ENCODE assay signal across 16 cellular contexts in genomic region chr17:18928726-18929125, GRCh38. TPM values are rescaled to one million over a fixed set of nuclear protein-coding genes. Genes with fewer than 3 reads are reported as not detected.
DNase-seq lines count a peak whose midpoint lies in the region; ATAC-seq, FAIRE-seq and TF ChIP-seq lines count a peak whose summit lies in the region.
"Had no signal": no experiment of that assay in that cellular context is flagged by ENCODE, and none has a peak within 500 bp of the region (broad histone marks: within the 10 kb centered on the region; RNA-seq: fewer than 3 reads in every experiment).

No MANE protein-coding gene starts in this region.

- H3F3A ChIP-seq in DOHH2 (ENCODE audit: control insufficient read depth, insufficient read depth) (peaks cover 24% of the 10 kb centered on the region), PC-3 (ENCODE audit: low read length, unreplicated experiment) (no peaks in the 10 kb centered on the region)

- H3K36me3 ChIP-seq in DOHH2 (ENCODE audit: control insufficient read depth, low read length) (peaks cover 75% of the 10 kb centered on the region), endothelial cell of umbilical vein (ENCODE audit: control insufficient read depth in 2 of 2, extremely low read depth in 1 of 2, insufficient read depth in 2 of 2, low read length in 2 of 2) (peaks cover 2 to 9% of the 10 kb centered on the region in 2 experiments), PC-3 (ENCODE audit: low read depth, low read length) (peaks cover 31% of the 10 kb centered on the region), osteoblast (ENCODE audit: insufficient read depth, low read length) (peaks cover 12% of the 10 kb centered on the region)

- dilution Hi-C loops in endothelial cell of umbilical vein (cut with MboI; ENCODE audit: extremely low pct_ligation_motif_present, low sequenced_read_pairs): no loop called here

- in situ Hi-C loops in GM13977 (cut with MboI; ENCODE audit: low pct_unique_long_range_greater_than_20kb, low sequenced_read_pairs, unreplicated experiment): loop anchor here (25.0 kb wide), 1 partner anchor 116 kb away; no protein-coding TSS in a partner anchor

- TF ChIP-seq POLR2A in endothelial cell of umbilical vein (IDR thresholded peaks at IDR 0.05; ENCODE audit: low read depth, low read length): no peak

- BruUV-seq in endothelial cell of umbilical vein (replicated peaks; lab: Mats Ljungman, UMichigan): no TSS peak
- no TSS peak for BruUV-seq in PC-3 (replicated peaks; lab: Mats Ljungman, UMichigan)

- POLR2A ChIA-PET in endothelial cell of umbilical vein (lab: Charles Lee) (no interaction called here), PC-3 (lab: Charles Lee; ENCODE audit: unreplicated experiment) (no interaction called here)

- H3K27me3 ChIP-seq in DOHH2 (ENCODE audit: control insufficient read depth, low read length): no peaks in the 10 kb centered on the region
- H3K27me3 ChIP-seq in endothelial cell of umbilical vein (ENCODE audit: control insufficient read depth in 2 of 2, insufficient read depth in 2 of 2, low read length in 2 of 2): no peaks in the 10 kb centered on the region
- no peaks in the 10 kb centered on the region for H3K27me3 ChIP-seq in PC-3 (ENCODE audit: low read length)
- no peaks in the 10 kb centered on the region for H3K27me3 ChIP-seq in osteoblast (ENCODE audit: insufficient read depth, low read length)

- CTCF ChIA-PET in endothelial cell of umbilical vein (lab: Charles Lee) (no interaction called here), PC-3 (lab: Charles Lee) (no interaction called here)

- no peaks in the 10 kb centered on the region for H3K9me2 ChIP-seq in DOHH2 (replicated peaks; ENCODE audit: control insufficient read depth, low read length)
- H3K9me2 ChIP-seq in PC-3 (replicated peaks; ENCODE audit: low read length): no peaks in the 10 kb centered on the region

- H3K9ac ChIP-seq in endothelial cell of umbilical vein (replicated peaks; ENCODE audit: extremely low read depth, insufficient read depth, low read length) (no peak overlapping the region), PC-3 (ENCODE audit: low read length) (no peak overlapping the region)

- DNase-seq in GM13977 (ENCODE audit: low spot score): no peak
- peak; percentile 28 for DNase-seq in NAMALWA (ENCODE audit: low spot score)
- no peak for DNase-seq in endothelial cell of umbilical vein (ENCODE audit: low read depth, low spot score)
- DNase-seq in PC-3: no peak
- no peak for DNase-seq in osteoblast (ENCODE audit: insufficient read length, low spot score, missing footprints)
- DNase-seq: CD4-positive, alpha-beta T cell; DMS53; H9; NCI-H1694 treated with DMSO at 0.1 percent for 48 hours; NCI-H510A; NCI-H748 treated with DMSO at 0.1 percent for 48 hours; PC-9; SW 1271 had no signal

- no peaks in the 10 kb centered on the region for H3K9me3 ChIP-seq in DOHH2 (ENCODE audit: control insufficient read depth, insufficient read depth, low read length)
- H3K9me3 ChIP-seq in endothelial cell of umbilical vein (replicated peaks; ENCODE audit: control insufficient read depth, insufficient read depth, low read length): no peaks in the 10 kb centered on the region
- no peaks in the 10 kb centered on the region for H3K9me3 ChIP-seq in PC-3 (ENCODE audit: low read length)
- H3K9me3 ChIP-seq in osteoblast (ENCODE audit: low read depth, low read length): no peaks in the 10 kb centered on the region
- H3K9me3 ChIP-seq: A549 had no signal

- H4K20me1 ChIP-seq in DOHH2 (ENCODE audit: control insufficient read depth, insufficient read depth, low read depth, low read length): no peaks in the 10 kb centered on the region
- H4K20me1 ChIP-seq in endothelial cell of umbilical vein (replicated peaks; ENCODE audit: control insufficient read depth, extremely low read depth, insufficient read depth, low read length): no peaks in the 10 kb centered on the region
- no peaks in the 10 kb centered on the region for H4K20me1 ChIP-seq in PC-3 (ENCODE audit: low read length)
- H4K20me1 ChIP-seq in osteoblast (ENCODE audit: insufficient read depth, low read length): peaks cover 3% of the 10 kb centered on the region

- FAIRE-seq in endothelial cell of umbilical vein (lab: Jason Lieb, UNC): peak; percentile 18
- FAIRE-seq: A549 had no signal

- ATAC-seq in PC-3: no peak
- no peak for ATAC-seq in HG02938 (IDR thresholded peaks at IDR 0.05; ENCODE audit: unreplicated experiment)
- ATAC-seq: A549 had no signal

- H3K9me1 ChIP-seq in endothelial cell of umbilical vein (replicated peaks; ENCODE audit: control insufficient read depth, extremely low read depth, insufficient read depth, low read length): no peaks in the 10 kb centered on the region

- H2AFZ ChIP-seq in endothelial cell of umbilical vein (ENCODE audit: low read depth, low read length) (no peak overlapping the region), PC-3 (ENCODE audit: low read length) (no peak overlapping the region), osteoblast (ENCODE audit: low read length) (no peak overlapping the region)
- H2AFZ ChIP-seq: PC-9 had no signal

- H3K79me2 ChIP-seq in DOHH2 (ENCODE audit: control insufficient read depth, low read length) (peaks cover 35% of the 10 kb centered on the region), endothelial cell of umbilical vein (ENCODE audit: control insufficient read depth, insufficient read depth, low read length) (no peaks in the 10 kb centered on the region), PC-3 (ENCODE audit: low read length) (no peaks in the 10 kb centered on the region), osteoblast (ENCODE audit: insufficient read depth, low read length) (peaks cover 3% of the 10 kb centered on the region)

- peaks cover 57% of the 10 kb centered on the region for H3K4me1 ChIP-seq in DOHH2 (ENCODE audit: control insufficient read depth, low read length)
- no peaks in the 10 kb centered on the region for H3K4me1 ChIP-seq in endothelial cell of umbilical vein (ENCODE audit: control insufficient read depth, extremely low read depth, insufficient read depth, low read length)
- H3K4me1 ChIP-seq in PC-3 (ENCODE audit: insufficient read depth, low read length): no peaks in the 10 kb centered on the region
- no peaks in the 10 kb centered on the region for H3K4me1 ChIP-seq in osteoblast (ENCODE audit: insufficient read depth, low read length)

- no peak overlapping the region for H3K27ac ChIP-seq in DOHH2 (ENCODE audit: low read depth, low read length)
- no peak overlapping the region for H3K27ac ChIP-seq in endothelial cell of umbilical vein (ENCODE audit: insufficient read depth, low read depth, low read length)
- H3K27ac ChIP-seq in PC-3 (ENCODE audit: low read length): no peak overlapping the region
- H3K27ac ChIP-seq in osteoblast (ENCODE audit: low read depth, low read length): no peak overlapping the region
- H3K27ac ChIP-seq: A549, PC-9 had no signal

- no peak overlapping the region for H3K4me2 ChIP-seq in DOHH2 (ENCODE audit: low read length)
- H3K4me2 ChIP-seq in endothelial cell of umbilical vein (ENCODE audit: insufficient read depth, low read length): no peak overlapping the region
- H3K4me2 ChIP-seq in PC-3 (ENCODE audit: low read length): no peak overlapping the region
- no peak overlapping the region for H3K4me2 ChIP-seq in osteoblast (ENCODE audit: insufficient read depth, low read length)
- H3K4me2 ChIP-seq: A549, PC-9 had no signal

- H3K4me3 ChIP-seq in DOHH2 (ENCODE audit: low read length) (no peak overlapping the region), endothelial cell of umbilical vein (replicated peaks in 1 of 3; ENCODE audit: insufficient read depth in 1 of 3, low read depth in 1 of 3, low read length in 3 of 3) (no peak overlapping the region), PC-3 (ENCODE audit: low read length) (no peak overlapping the region), osteoblast (ENCODE audit: insufficient read depth, low read length) (no peak overlapping the region)
- H3K4me3 ChIP-seq: A549, PC-9 had no signal

- TF ChIP-seq CTCF in DOHH2 (IDR thresholded peaks at IDR 0.05; ENCODE audit: low read depth, low read length, poor library complexity, severe bottlenecking) (peak; percentile 47), GM13977 (IDR thresholded peaks at IDR 0.05; ENCODE audit: extremely low read depth, insufficient read depth, missing control alignments) (peak; percentile 12), endothelial cell of umbilical vein (IDR thresholded peaks at IDR 0.05; ENCODE audit: extremely low read depth in 1 of 2, insufficient read depth in 1 of 2, low read depth in 1 of 2, low read length in 2 of 2) (no peak), PC-3 (conservative IDR thresholded peaks at IDR 0.05; ENCODE audit: low read depth, low read length) (no peak), osteoblast (IDR thresholded peaks at IDR 0.05; ENCODE audit: extremely low read depth, low read depth, low read length) (no peak)

- intact Hi-C loops in endothelial cell of umbilical vein (cut with micrococcal nuclease) (no loop called here), PC-3 (cut with micrococcal nuclease) (no loop called here)

TF ChIP-seq in endothelial cell of umbilical vein, 7 proteins besides CTCF, POLR2A, EP300 and RAD21:
- TF ChIP-seq MYC (IDR thresholded peaks at IDR 0.05; ENCODE audit: low read depth, low read length): no peak
- no peak for TF ChIP-seq POLR2AphosphoS5 (IDR thresholded peaks at IDR 0.05; ENCODE audit: insufficient read depth, low read depth, low read length)
- TF ChIP-seq JUN (IDR thresholded peaks at IDR 0.05; ENCODE audit: borderline replicate concordance, insufficient read depth, insufficient read length, low read depth): no peak
- TF ChIP-seq, protein P1, sequence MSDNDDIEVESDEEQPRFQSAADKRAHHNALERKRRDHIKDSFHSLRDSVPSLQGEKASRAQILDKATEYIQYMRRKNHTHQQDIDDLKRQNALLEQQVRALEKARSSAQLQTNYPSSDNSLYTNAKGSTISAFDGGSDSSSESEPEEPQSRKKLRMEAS (IDR thresholded peaks at IDR 0.05; ENCODE audit: insufficient read depth, insufficient read length): no peak
- TF ChIP-seq FOS (IDR thresholded peaks at IDR 0.05; ENCODE audit: borderline replicate concordance, insufficient read depth, low read length): no peak
- no peak for TF ChIP-seq EZH2 (IDR thresholded peaks at IDR 0.05; ENCODE audit: borderline replicate concordance, low read depth, low read length, severe bottlenecking)
- TF ChIP-seq GATA2 (IDR thresholded peaks at IDR 0.05; ENCODE audit: insufficient read depth, insufficient read length, low read depth, low read length): no peak

RNA-seq across cellular contexts. Expression of gene SLC5A10, which starts 23.2 kb away (rescaled TPM):
- total RNA-seq in endothelial cell of umbilical vein (not detected in 2 replicates), PC-3 (2014; rRNA removed) (not detected in 2 replicates), osteoblast (not detected in 2 replicates)
- polyA plus RNA-seq in endothelial cell of umbilical vein: not detected in 2 replicates
- 0.01 TPM in 1 of 2 replicates, not detected in the other for polyA plus RNA-seq in endothelial cell of umbilical vein (2011; cell fraction: cytosol; rRNA removed)
- not detected in 2 replicates for polyA plus RNA-seq in endothelial cell of umbilical vein (2011; cell fraction: nucleus; rRNA removed)
- polyA plus RNA-seq in endothelial cell of umbilical vein (2012): 0.71 and 0.72 TPM in 2 replicates
- not detected in 2 replicates for polyA minus RNA-seq in endothelial cell of umbilical vein
- polyA minus RNA-seq in endothelial cell of umbilical vein (2011; cell fraction: cytosol; rRNA and poly(A)+ RNA removed): not detected
- polyA minus RNA-seq in endothelial cell of umbilical vein (2011; cell fraction: nucleus; rRNA and poly(A)+ RNA removed): not detected in 2 replicates
- total RNA-seq: CD4-positive, alpha-beta T cell; H9 had no signal

Comparison
In these comparisons a context has a peak if more than half of its experiments do, and no peak if none do; other contexts are left out.
1. CTCF ChIP-seq: peak in DOHH2 (single experiment) and GM13977 (single experiment); none in endothelial cell of umbilical vein (0 of 2), PC-3 (single experiment) and osteoblast (single experiment).